ENCODE assay signal across 6 cellular contexts in the genomic region with DNA sequence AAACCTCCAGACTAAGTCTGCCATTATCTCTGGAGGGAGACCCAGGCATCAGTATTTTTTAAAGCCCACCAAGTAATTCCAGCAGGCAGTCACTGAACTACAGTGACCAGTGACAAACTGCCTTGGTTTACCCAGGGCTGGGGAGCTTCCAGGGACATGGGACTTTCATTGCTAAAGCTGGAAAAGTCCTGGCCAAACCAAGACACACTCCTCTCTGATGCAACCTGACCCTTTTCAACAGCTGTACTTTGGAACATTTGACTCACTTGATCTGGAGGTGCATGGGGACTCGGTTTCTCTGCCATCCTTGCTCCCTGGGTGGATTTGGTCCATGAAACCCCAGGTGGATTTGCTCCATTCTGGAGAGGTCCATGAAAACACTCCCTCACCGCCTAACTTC. TPM values are rescaled to one million over a fixed set of nuclear protein-coding genes. Genes with fewer than 3 reads are reported as not detected.
"Had no signal": no experiment of that assay in that cellular context is flagged by ENCODE, and none has a peak within 500 bp of the region (broad histone marks: within the 10 kb centered on the region; RNA-seq: fewer than 3 reads in every experiment).

No MANE protein-coding gene starts in this region.

- H3K4me3 ChIP-seq: GM23338, K562 had no signal

- ATAC-seq: GM23338, K562 had no signal

- H2AFZ ChIP-seq: GM23338 had no signal

- H3K4me2 ChIP-seq: GM23338 had no signal

- DNase-seq: H9, HCEC 1CT, IMR-90 had no signal

RNA-seq across cellular contexts. Expression of a gene that starts 7.0 kb away (rescaled TPM):
- total RNA-seq: HT-29, IMR-90, K562 had no signal
